ENCODE assay signal across 14 cellular contexts in the genomic region with DNA sequence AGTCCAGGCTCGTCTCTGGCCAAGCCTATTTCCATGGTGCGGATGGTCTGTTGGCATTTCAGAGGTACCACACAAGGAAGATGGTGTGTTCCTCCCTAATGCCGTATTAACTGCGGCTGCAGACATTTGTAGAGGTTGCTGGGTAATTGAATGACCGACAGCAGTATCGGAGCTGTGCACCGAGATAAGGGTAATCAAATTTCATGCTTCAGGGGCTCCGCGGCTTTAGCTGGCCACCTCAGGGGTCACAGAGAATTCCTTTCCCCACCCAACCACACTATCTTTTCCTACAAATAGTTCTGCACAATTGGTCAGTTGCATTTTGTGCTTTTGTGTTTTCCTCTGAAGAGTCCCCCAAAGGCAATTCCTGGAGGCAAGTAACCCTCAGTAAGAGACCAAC.
DNase-seq lines count a peak whose midpoint lies in the region; ATAC-seq and TF ChIP-seq lines count a peak whose summit lies in the region.
"Had no signal": no experiment of that assay in that cellular context is flagged by ENCODE, and none has a peak within 500 bp of the region (broad histone marks: within the 10 kb centered on the region; RNA-seq: fewer than 3 reads in every experiment).

No MANE protein-coding gene starts in this region.

- no peak for ATAC-seq in GM18505 (IDR thresholded peaks at IDR 0.05; ENCODE audit: unreplicated experiment)
- ATAC-seq: CD8-positive, alpha-beta T cell had no signal

- DNase-seq in ecto neural progenitor cell (ENCODE audit: low spot score): peak; percentile 53
- no peak for DNase-seq in glutamatergic neuron
- DNase-seq in osteocyte (ENCODE audit: extremely low spot score, unreplicated experiment): peak; percentile 17
- no peak for DNase-seq in MV-4-11 (lab: John Stamatoyannopoulos, UW)
- DNase-seq in KBM-7: no peak
- DNase-seq: Caco-2; CD4-positive, CD25-positive, alpha-beta regulatory T cell; CD8-positive, alpha-beta T cell; DMS153; DND-41; GOT3; HCEC 1CT had no signal

- no peak for TF ChIP-seq POLR2A in GM18505 (IDR thresholded peaks at IDR 0.05; ENCODE audit: borderline replicate concordance, extremely low read depth, insufficient read depth, insufficient read length)

- in situ Hi-C loops in KBM-7 (cut with MboI; ENCODE audit: low pct_unique_long_range_greater_than_20kb, low sequenced_read_pairs): no loop called here

- TF ChIP-seq CTCF in glutamatergic neuron (IDR thresholded peaks at IDR 0.05; ENCODE audit: partially characterized antibody, unreplicated experiment) (no peak), osteocyte (IDR thresholded peaks at IDR 0.05) (no peak)

- H3K27me3 Mint-ChIP-seq in glutamatergic neuron (ENCODE audit: unreplicated experiment) (no peaks in the 10 kb centered on the region), osteocyte (ENCODE audit: unreplicated experiment) (peaks cover 4% of the 10 kb centered on the region)
- H3K27me3 Mint-ChIP-seq: B cell; CD4-positive, CD25-positive, alpha-beta regulatory T cell had no signal

- peaks cover 2% of the 10 kb centered on the region for H3K9me3 Mint-ChIP-seq in glutamatergic neuron (ENCODE audit: unreplicated experiment)
- no peaks in the 10 kb centered on the region for H3K9me3 Mint-ChIP-seq in osteocyte (ENCODE audit: unreplicated experiment)
- H3K9me3 Mint-ChIP-seq: CD8-positive, alpha-beta T cell had no signal

- H3K36me3 Mint-ChIP-seq in glutamatergic neuron (ENCODE audit: unreplicated experiment) (peaks cover 6% of the 10 kb centered on the region), osteocyte (ENCODE audit: unreplicated experiment) (no peaks in the 10 kb centered on the region)
- H3K36me3 Mint-ChIP-seq: CD4-positive, CD25-positive, alpha-beta regulatory T cell; CD8-positive, alpha-beta T cell had no signal

- H3K27ac Mint-ChIP-seq in glutamatergic neuron (ENCODE audit: unreplicated experiment) (peak overlapping the region; percentile 64), osteocyte (ENCODE audit: unreplicated experiment) (no peak overlapping the region)
- H3K27ac Mint-ChIP-seq: B cell; CD8-positive, alpha-beta T cell had no signal

- H3K4me1 Mint-ChIP-seq in glutamatergic neuron (ENCODE audit: low read depth, unreplicated experiment) (peaks cover 38% of the 10 kb centered on the region), osteocyte (ENCODE audit: unreplicated experiment) (no peaks in the 10 kb centered on the region)
- H3K4me1 Mint-ChIP-seq: B cell; CD4-positive, CD25-positive, alpha-beta regulatory T cell had no signal

- H3K4me3 Mint-ChIP-seq in glutamatergic neuron (ENCODE audit: unreplicated experiment) (no peak overlapping the region), osteocyte (ENCODE audit: unreplicated experiment) (no peak overlapping the region)
- H3K4me3 Mint-ChIP-seq: B cell; CD4-positive, CD25-positive, alpha-beta regulatory T cell; CD8-positive, alpha-beta T cell had no signal

Comparison
In these comparisons a context has a peak if more than half of its experiments do, and no peak if none do; other contexts are left out.
1. DNase-seq: peak in ecto neural progenitor cell (single experiment) and osteocyte (single experiment); none in glutamatergic neuron (single experiment), MV-4-11 (single experiment) and KBM-7 (single experiment).